In the genomic region with DNA sequence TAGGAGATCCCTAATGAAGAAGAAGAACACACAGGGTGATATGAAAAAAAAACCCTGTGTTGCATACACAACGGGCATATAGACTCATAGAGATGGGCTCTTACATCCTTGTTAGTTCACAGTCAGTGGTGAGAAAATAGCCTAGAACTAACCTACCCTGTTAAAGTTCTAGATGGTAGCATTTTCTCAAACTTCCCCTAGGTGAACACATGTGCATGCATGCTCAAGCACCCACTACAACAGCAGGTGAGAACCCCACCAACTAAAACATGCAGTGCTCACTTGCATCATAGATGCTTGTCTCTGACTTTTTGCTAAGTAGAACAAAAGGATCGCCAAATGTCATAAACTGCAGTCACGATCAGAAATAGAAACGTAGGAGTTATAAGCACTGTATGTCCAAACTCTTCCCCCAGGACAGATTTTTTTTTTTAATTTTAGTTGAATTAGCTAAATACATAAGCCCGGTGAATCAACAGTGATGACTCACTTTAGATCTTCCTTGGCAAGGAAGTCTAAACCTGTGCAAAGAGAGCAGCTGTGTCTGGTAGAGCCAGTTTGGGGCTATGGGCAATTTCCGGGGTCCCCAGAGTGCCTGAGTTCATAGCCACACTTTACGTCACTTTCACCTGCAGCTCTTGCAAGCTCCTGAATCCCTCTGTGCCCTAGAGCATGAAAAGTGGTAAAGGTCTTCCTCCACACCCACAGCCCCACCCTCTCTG, we compare ENCODE assay signal across 1 cellular context.
TF ChIP-seq lines count a peak whose summit lies in the region.

No MANE protein-coding gene starts in this region.

TF ChIP-seq in IMR-90, 13 proteins besides CTCF, POLR2A, EP300 and RAD21 (continued from another document):
- TF ChIP-seq, protein P1, sequence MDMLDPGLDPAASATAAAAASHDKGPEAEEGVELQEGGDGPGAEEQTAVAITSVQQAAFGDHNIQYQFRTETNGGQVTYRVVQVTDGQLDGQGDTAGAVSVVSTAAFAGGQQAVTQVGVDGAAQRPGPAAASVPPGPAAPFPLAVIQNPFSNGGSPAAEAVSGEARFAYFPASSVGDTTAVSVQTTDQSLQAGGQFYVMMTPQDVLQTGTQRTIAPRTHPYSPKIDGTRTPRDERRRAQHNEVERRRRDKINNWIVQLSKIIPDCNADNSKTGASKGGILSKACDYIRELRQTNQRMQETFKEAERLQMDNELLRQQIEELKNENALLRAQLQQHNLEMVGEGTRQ (IDR thresholded peaks at IDR 0.05; ENCODE audit: low read depth, low read length) = no peak
